In the genomic region with DNA sequence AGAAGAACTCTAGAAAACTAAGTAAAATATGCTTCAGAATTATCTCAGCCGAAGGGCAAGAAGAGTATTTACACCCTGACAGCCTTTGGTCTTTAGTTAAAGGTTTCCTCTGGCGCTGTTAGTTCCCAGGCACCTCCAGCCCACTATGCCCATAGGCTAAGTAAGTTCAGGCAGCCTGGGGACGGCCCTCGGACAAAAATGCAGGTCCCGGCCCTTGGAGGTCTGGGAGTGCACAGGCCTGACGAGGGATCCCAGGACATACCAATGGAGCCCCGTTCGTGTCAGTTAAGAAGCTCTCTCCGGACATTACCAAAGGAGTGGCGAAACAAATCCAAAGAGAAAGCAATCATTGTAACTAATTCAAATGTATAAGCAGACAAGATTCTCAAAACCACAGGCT, we compare ENCODE assay signal across 1 cellular context.
TF ChIP-seq lines count a peak whose summit lies in the region.

No MANE protein-coding gene starts in this region.

TF ChIP-seq in GM23338, 12 proteins besides CTCF, POLR2A, EP300 and RAD21 (continued from another document):
- no peak for TF ChIP-seq STAT1 (IDR thresholded peaks at IDR 0.05; ENCODE audit: unreplicated experiment)
- TF ChIP-seq JUNB (IDR thresholded peaks at IDR 0.05; ENCODE audit: unreplicated experiment), result no peak
- no peak for TF ChIP-seq ZNF331 (CRISPR knock-in tag; IDR thresholded peaks at IDR 0.05; ENCODE audit: low read depth)
- no peak for TF ChIP-seq EZH2phosphoT487 (IDR thresholded peaks at IDR 0.05; ENCODE audit: unreplicated experiment)
- TF ChIP-seq ZNF114 (CRISPR knock-in tag; IDR thresholded peaks at IDR 0.05), result no peak
- no peak for TF ChIP-seq NANOG (IDR thresholded peaks at IDR 0.05; ENCODE audit: borderline replicate concordance)
- TF ChIP-seq, protein P1, sequence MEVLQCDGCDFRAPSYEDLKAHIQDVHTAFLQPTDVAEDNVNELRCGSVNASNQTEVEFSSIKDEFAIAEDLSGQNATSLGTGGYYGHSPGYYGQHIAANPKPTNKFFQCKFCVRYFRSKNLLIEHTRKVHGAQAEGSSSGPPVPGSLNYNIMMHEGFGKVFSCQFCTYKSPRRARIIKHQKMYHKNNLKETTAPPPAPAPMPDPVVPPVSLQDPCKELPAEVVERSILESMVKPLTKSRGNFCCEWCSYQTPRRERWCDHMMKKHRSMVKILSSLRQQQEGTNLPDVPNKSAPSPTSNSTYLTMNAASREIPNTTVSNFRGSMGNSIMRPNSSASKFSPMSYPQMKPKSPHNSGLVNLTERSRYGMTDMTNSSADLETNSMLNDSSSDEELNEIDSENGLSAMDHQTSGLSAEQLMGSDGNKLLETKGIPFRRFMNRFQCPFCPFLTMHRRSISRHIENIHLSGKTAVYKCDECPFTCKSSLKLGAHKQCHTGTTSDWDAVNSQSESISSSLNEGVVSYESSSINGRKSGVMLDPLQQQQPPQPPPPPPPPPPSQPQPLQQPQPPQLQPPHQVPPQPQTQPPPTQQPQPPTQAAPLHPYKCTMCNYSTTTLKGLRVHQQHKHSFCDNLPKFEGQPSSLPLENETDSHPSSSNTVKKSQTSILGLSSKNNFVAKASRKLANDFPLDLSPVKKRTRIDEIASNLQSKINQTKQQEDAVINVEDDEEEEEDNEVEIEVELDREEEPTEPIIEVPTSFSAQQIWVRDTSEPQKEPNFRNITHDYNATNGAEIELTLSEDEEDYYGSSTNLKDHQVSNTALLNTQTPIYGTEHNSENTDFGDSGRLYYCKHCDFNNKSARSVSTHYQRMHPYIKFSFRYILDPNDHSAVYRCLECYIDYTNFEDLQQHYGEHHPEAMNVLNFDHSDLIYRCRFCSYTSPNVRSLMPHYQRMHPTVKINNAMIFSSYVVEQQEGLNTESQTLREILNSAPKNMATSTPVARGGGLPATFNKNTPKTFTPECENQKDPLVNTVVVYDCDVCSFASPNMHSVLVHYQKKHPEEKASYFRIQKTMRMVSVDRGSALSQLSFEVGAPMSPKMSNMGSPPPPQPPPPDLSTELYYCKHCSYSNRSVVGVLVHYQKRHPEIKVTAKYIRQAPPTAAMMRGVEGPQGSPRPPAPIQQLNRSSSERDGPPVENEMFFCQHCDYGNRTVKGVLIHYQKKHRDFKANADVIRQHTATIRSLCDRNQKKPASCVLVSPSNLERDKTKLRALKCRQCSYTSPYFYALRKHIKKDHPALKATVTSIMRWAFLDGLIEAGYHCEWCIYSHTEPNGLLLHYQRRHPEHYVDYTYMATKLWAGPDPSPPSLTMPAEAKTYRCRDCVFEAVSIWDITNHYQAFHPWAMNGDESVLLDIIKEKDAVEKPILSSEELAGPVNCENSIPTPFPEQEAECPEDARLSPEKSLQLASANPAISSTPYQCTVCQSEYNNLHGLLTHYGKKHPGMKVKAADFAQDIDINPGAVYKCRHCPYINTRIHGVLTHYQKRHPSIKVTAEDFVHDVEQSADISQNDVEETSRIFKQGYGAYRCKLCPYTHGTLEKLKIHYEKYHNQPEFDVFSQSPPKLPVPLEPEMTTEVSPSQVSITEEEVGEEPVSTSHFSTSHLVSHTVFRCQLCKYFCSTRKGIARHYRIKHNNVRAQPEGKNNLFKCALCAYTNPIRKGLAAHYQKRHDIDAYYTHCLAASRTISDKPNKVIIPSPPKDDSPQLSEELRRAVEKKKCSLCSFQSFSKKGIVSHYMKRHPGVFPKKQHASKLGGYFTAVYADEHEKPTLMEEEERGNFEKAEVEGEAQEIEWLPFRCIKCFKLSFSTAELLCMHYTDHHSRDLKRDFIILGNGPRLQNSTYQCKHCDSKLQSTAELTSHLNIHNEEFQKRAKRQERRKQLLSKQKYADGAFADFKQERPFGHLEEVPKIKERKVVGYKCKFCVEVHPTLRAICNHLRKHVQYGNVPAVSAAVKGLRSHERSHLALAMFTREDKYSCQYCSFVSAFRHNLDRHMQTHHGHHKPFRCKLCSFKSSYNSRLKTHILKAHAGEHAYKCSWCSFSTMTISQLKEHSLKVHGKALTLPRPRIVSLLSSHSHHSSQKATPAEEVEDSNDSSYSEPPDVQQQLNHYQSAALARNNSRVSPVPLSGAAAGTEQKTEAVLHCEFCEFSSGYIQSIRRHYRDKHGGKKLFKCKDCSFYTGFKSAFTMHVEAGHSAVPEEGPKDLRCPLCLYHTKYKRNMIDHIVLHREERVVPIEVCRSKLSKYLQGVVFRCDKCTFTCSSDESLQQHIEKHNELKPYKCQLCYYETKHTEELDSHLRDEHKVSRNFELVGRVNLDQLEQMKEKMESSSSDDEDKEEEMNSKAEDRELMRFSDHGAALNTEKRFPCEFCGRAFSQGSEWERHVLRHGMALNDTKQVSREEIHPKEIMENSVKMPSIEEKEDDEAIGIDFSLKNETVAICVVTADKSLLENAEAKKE (CRISPR knock-in tag; IDR thresholded peaks at IDR 0.05), result no peak
TF ChIP-seq in GM23338: peak in this region for 0.
